1 cellular context compared by ENCODE assay signal in the genomic region with DNA sequence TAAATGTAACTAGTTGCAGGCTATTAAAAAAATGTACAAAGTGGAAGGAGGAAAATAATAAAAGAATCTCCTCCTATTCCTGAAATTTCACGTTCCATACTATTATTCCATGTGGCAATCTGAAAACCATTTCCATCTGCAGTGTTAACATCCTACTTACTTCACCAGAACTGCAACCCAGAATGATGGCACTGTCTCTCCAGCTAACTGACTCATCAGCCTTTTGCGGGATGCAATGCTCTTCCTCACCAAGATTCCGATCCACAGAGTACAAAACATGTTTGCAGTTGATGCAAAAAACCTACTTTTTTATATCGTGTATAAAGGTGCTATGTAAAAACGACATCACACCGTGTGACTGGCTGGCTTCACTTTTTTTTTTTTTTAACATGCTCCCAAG.
TF ChIP-seq lines count a peak whose summit lies in the region.

No MANE protein-coding gene starts in this region.

TF ChIP-seq in IMR-90, 13 proteins besides CTCF, POLR2A, EP300 and RAD21:
- TF ChIP-seq RFX5 (IDR thresholded peaks at IDR 0.05; ENCODE audit: low read depth, low read length) (no peak), RCOR1 (IDR thresholded peaks at IDR 0.05; ENCODE audit: insufficient replicate concordance, low read length) (no peak), MXI1 (IDR thresholded peaks at IDR 0.05; ENCODE audit: borderline replicate concordance, low read depth, low read length) (no peak), FOS (IDR thresholded peaks at IDR 0.05; ENCODE audit: low read depth, low read length) (0 out of 2 replicates have a peak, but pooled peaks have one; percentile 6), SMC3 (IDR thresholded peaks at IDR 0.05; ENCODE audit: low read depth, low read length) (no peak)
- TF ChIP-seq, protein P1, sequence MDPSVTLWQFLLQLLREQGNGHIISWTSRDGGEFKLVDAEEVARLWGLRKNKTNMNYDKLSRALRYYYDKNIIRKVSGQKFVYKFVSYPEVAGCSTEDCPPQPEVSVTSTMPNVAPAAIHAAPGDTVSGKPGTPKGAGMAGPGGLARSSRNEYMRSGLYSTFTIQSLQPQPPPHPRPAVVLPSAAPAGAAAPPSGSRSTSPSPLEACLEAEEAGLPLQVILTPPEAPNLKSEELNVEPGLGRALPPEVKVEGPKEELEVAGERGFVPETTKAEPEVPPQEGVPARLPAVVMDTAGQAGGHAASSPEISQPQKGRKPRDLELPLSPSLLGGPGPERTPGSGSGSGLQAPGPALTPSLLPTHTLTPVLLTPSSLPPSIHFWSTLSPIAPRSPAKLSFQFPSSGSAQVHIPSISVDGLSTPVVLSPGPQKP (IDR thresholded peaks at IDR 0.05; ENCODE audit: borderline replicate concordance, low read depth, low read length), result no peak
